Comparison of ENCODE assay signal across 1 cellular context in the genomic region with DNA sequence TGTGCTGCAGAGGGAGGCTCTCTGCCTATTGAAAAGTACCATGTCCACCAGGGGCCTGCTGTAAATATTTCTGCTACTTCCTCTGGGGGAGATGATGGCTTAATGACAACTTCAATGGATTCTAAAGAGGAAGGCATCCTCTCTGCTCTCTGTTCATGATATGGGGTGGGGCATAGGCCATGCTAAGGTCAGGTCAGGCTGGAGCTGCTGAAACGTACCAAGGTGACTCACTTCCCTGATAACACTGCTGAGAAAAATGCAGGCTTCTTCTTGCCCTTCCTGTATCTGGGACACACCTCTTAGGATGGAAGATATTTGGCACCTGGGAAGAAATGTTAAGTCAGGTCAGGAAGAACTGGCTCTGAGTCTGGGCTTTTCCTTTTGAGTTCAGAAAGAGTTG.
TF ChIP-seq lines count a peak whose summit lies in the region.

No MANE protein-coding gene starts in this region.

TF ChIP-seq in WTC11, 78 proteins besides CTCF, POLR2A, EP300 and RAD21 (continued from another document):
- TF ChIP-seq ZBTB21 (CRISPR knock-in tag; IDR thresholded peaks at IDR 0.05; ENCODE audit: borderline replicate concordance) (no peak), TEAD4 (CRISPR knock-in tag; IDR thresholded peaks at IDR 0.05) (no peak), ZNF317 (CRISPR knock-in tag; IDR thresholded peaks at IDR 0.05; ENCODE audit: borderline replicate concordance, low read depth) (no peak), ZNF232 (CRISPR knock-in tag; IDR thresholded peaks at IDR 0.05) (no peak)
- TF ChIP-seq, protein P1, sequence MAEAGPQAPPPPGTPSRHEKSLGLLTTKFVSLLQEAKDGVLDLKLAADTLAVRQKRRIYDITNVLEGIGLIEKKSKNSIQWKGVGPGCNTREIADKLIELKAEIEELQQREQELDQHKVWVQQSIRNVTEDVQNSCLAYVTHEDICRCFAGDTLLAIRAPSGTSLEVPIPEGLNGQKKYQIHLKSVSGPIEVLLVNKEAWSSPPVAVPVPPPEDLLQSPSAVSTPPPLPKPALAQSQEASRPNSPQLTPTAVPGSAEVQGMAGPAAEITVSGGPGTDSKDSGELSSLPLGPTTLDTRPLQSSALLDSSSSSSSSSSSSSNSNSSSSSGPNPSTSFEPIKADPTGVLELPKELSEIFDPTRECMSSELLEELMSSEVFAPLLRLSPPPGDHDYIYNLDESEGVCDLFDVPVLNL (CRISPR knock-in tag; IDR thresholded peaks at IDR 0.05; ENCODE audit: borderline replicate concordance, low read depth) = no peak
- TF ChIP-seq, protein P2, sequence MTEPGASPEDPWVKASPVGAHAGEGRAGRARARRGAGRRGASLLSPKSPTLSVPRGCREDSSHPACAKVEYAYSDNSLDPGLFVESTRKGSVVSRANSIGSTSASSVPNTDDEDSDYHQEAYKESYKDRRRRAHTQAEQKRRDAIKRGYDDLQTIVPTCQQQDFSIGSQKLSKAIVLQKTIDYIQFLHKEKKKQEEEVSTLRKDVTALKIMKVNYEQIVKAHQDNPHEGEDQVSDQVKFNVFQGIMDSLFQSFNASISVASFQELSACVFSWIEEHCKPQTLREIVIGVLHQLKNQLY (CRISPR knock-in tag; IDR thresholded peaks at IDR 0.05) = no peak
- TF ChIP-seq, protein P3, sequence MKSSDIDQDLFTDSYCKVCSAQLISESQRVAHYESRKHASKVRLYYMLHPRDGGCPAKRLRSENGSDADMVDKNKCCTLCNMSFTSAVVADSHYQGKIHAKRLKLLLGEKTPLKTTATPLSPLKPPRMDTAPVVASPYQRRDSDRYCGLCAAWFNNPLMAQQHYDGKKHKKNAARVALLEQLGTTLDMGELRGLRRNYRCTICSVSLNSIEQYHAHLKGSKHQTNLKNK (CRISPR knock-in tag; IDR thresholded peaks at IDR 0.05) = no peak
